ENCODE assay signal across 6 cellular contexts in genomic region chr1:29335573-29335972, GRCh38.
"Had no signal": no experiment of that assay in that cellular context is flagged by ENCODE, and none has a peak within 500 bp of the region (broad histone marks: within the 10 kb centered on the region; RNA-seq: fewer than 3 reads in every experiment).

No MANE protein-coding gene starts in this region.

- H3K4me3 ChIP-seq: K562 had no signal

- DNase-seq: IMR-90, KBM-7, KG1 had no signal

- H3K27ac ChIP-seq: HL-60, KMS-11 had no signal
